8 cellular contexts compared by ENCODE assay signal in genomic region chr1:230979952-230980351, GRCh38. TPM values are rescaled to one million over a fixed set of nuclear protein-coding genes. Genes with fewer than 3 reads are reported as not detected.
DNase-seq lines count a peak whose midpoint lies in the region; ATAC-seq and TF ChIP-seq lines count a peak whose summit lies in the region.

No MANE protein-coding gene starts in this region.

- H3K27ac ChIP-seq in smooth muscle cell (ENCODE audit: low read depth) = no peak overlapping the region

- no peak for DNase-seq in activated CD4-positive, alpha-beta T cell treated with anti-CD3 and anti-CD28 coated beads, Interleukin-2, amount 10 ng/mL, durations not matched to agents 24 days and 14 days
- DNase-seq in activated CD4-positive, alpha-beta T cell treated with anti-CD3 and anti-CD28 coated beads for 48 hours = no peak
- DNase-seq in T-helper 2 cell treated with Interferon-gamma antibody and Interleukin-4, amounts not matched to agents 5 μg/mL and 100 μg/mL, for 36 hours (ENCODE audit: low spot score) = no peak
- no peak for DNase-seq in fibroblast of the aortic adventitia (ENCODE audit: low read depth)
- DNase-seq in smooth muscle cell (lab: John Stamatoyannopoulos, UW; ENCODE audit: unreplicated experiment) = no peak
- DNase-seq in natural killer cell = no peak
- no peak for DNase-seq in GM10248 (ENCODE audit: extremely low spot score)

- no peaks in the 10 kb centered on the region for H4K20me1 ChIP-seq in smooth muscle cell (ENCODE audit: low read depth)

- H3F3A ChIP-seq in smooth muscle cell (ENCODE audit: low read depth) = no peaks in the 10 kb centered on the region

- H3K4me2 ChIP-seq in smooth muscle cell = peak overlapping the region; percentile 93

- POLR2A ChIA-PET in GM10248 (lab: Yijun Ruan, JAX) = no interaction called here

- H3K36me3 Mint-ChIP-seq in activated CD4-positive, alpha-beta T cell treated with anti-CD3 and anti-CD28 coated beads, Interleukin-2, amount 10 ng/mL, durations not matched to agents 24 days and 14 days (ENCODE audit: low read depth) = peaks cover 12% of the 10 kb centered on the region
- peaks cover 23% of the 10 kb centered on the region for H3K36me3 Mint-ChIP-seq in T-helper 2 cell treated with Interferon-gamma antibody and Interleukin-4, amounts not matched to agents 5 μg/mL and 100 μg/mL, for 36 hours (ENCODE audit: low read depth)
- no peaks in the 10 kb centered on the region for H3K36me3 Mint-ChIP-seq in natural killer cell

- H3K9me3 Mint-ChIP-seq in activated CD4-positive, alpha-beta T cell treated with anti-CD3 and anti-CD28 coated beads, Interleukin-2, amount 10 ng/mL, durations not matched to agents 24 days and 14 days = no peaks in the 10 kb centered on the region
- no peaks in the 10 kb centered on the region for H3K9me3 Mint-ChIP-seq in T-helper 2 cell treated with Interferon-gamma antibody and Interleukin-4, amounts not matched to agents 5 μg/mL and 100 μg/mL, for 36 hours
- no peaks in the 10 kb centered on the region for H3K9me3 Mint-ChIP-seq in natural killer cell

- no peaks in the 10 kb centered on the region for H3K36me3 ChIP-seq in smooth muscle cell (ENCODE audit: low read depth)

- H3K4me3 Mint-ChIP-seq in activated CD4-positive, alpha-beta T cell treated with anti-CD3 and anti-CD28 coated beads, Interleukin-2, amount 10 ng/mL, durations not matched to agents 24 days and 14 days = no peak overlapping the region
- no peak overlapping the region for H3K4me3 Mint-ChIP-seq in T-helper 2 cell treated with Interferon-gamma antibody and Interleukin-4, amounts not matched to agents 5 μg/mL and 100 μg/mL, for 36 hours
- H3K4me3 Mint-ChIP-seq in natural killer cell = no peak overlapping the region

- H3K27me3 Mint-ChIP-seq in activated CD4-positive, alpha-beta T cell treated with anti-CD3 and anti-CD28 coated beads, Interleukin-2, amount 10 ng/mL, durations not matched to agents 24 days and 14 days = no peaks in the 10 kb centered on the region
- H3K27me3 Mint-ChIP-seq in T-helper 2 cell treated with Interferon-gamma antibody and Interleukin-4, amounts not matched to agents 5 μg/mL and 100 μg/mL, for 36 hours (ENCODE audit: low read depth) = no peaks in the 10 kb centered on the region
- H3K27me3 Mint-ChIP-seq in natural killer cell (ENCODE audit: low read depth in 2 of 2) = no peaks in the 10 kb centered on the region

- H3K79me2 ChIP-seq in smooth muscle cell (ENCODE audit: low read depth) = peaks cover 13% of the 10 kb centered on the region

- WGBS in smooth muscle cell (ENCODE audit: low lambda C conversion rate) = 91% methylated on average over 4 of the region's 4 CpGs

- no peak for TF ChIP-seq CTCF in fibroblast of the aortic adventitia (IDR thresholded peaks at IDR 0.05; ENCODE audit: insufficient read depth, low read length)
- no peak for TF ChIP-seq CTCF in smooth muscle cell (IDR thresholded peaks at IDR 0.05; ENCODE audit: borderline replicate concordance, insufficient read depth, poor library complexity, severe bottlenecking)
- TF ChIP-seq CTCF in natural killer cell (IDR thresholded peaks at IDR 0.05) = no peak
- TF ChIP-seq CTCF in GM10248 (IDR thresholded peaks at IDR 0.05; ENCODE audit: control extremely low read depth, extremely low read depth, low read depth, missing control alignments) = no peak

- H3K4me3 ChIP-seq in fibroblast of the aortic adventitia (ENCODE audit: low read depth, low read length) (peak overlapping the region; percentile 94), smooth muscle cell (peak overlapping the region; percentile 75)

- peak overlapping the region; percentile 87 for H3K27ac Mint-ChIP-seq in activated CD4-positive, alpha-beta T cell treated with anti-CD3 and anti-CD28 coated beads, Interleukin-2, amount 10 ng/mL, durations not matched to agents 24 days and 14 days
- peak overlapping the region; percentile 93 for H3K27ac Mint-ChIP-seq in T-helper 2 cell treated with Interferon-gamma antibody and Interleukin-4, amounts not matched to agents 5 μg/mL and 100 μg/mL, for 36 hours
- no peak overlapping the region for H3K27ac Mint-ChIP-seq in natural killer cell

- H2AFZ ChIP-seq in smooth muscle cell (ENCODE audit: low read depth) = peak overlapping the region; percentile 60

- peaks cover 11% of the 10 kb centered on the region for H3K4me1 ChIP-seq in smooth muscle cell (ENCODE audit: low read depth)

- no peak overlapping the region for H3K9ac ChIP-seq in smooth muscle cell (ENCODE audit: low read depth)

- CTCF ChIA-PET in GM10248 (lab: Yijun Ruan, JAX) = interaction anchor here (1.0 to 1.9 kb wide), 5 partner anchors 10 to 61 kb away, joined by 3 to 10 read pairs (median 5); no protein-coding TSS in a partner anchor

- H3K27me3 ChIP-seq in smooth muscle cell (ENCODE audit: low read depth) = no peaks in the 10 kb centered on the region

- peaks cover 24% of the 10 kb centered on the region for H3K4me1 Mint-ChIP-seq in activated CD4-positive, alpha-beta T cell treated with anti-CD3 and anti-CD28 coated beads, Interleukin-2, amount 10 ng/mL, durations not matched to agents 24 days and 14 days
- H3K4me1 Mint-ChIP-seq in T-helper 2 cell treated with Interferon-gamma antibody and Interleukin-4, amounts not matched to agents 5 μg/mL and 100 μg/mL, for 36 hours (ENCODE audit: low read depth) = peaks cover 33% of the 10 kb centered on the region
- peaks cover 26 to 46% of the 10 kb centered on the region in 2 donors for H3K4me1 Mint-ChIP-seq in natural killer cell

- H3K9me3 ChIP-seq in smooth muscle cell (replicated peaks; ENCODE audit: low read depth) = no peaks in the 10 kb centered on the region

- ATAC-seq in natural killer cell (no peak), GM18861 (IDR thresholded peaks at IDR 0.05; ENCODE audit: unreplicated experiment) (no peak)

- intact Hi-C loops in activated CD4-positive, alpha-beta T cell treated with anti-CD3 and anti-CD28 coated beads, Interleukin-2, amount 10 ng/mL, durations not matched to agents 24 days and 14 days (cut with micrococcal nuclease) = loop anchor here (1.0 to 10.0 kb wide), 7 partner anchors 63 to 1827 kb away; partner anchors contain the start of genes C1orf198, COG2, EXOC8 and MAP10
- intact Hi-C loops in natural killer cell (cut with micrococcal nuclease) = loop anchor here (1.0 to 5.0 kb wide), 5 partner anchors 59 to 547 kb away; partner anchors contain the start of genes COG2, EXOC8, SPRTN and TSNAX

RNA-seq across cellular contexts. Expression of gene ARV1, which starts 1.1 kb away (rescaled TPM):
- total RNA-seq in activated CD4-positive, alpha-beta T cell treated with anti-CD3 and anti-CD28 coated beads, Interleukin-2, amount 10 ng/mL, durations not matched to agents 24 days and 14 days = 15.0 and 15.2 TPM in 2 replicates
- total RNA-seq in fibroblast of the aortic adventitia (ENCODE audit: low replicate concordance) (17.7 and 19.1 TPM in 2 replicates), smooth muscle cell (7.4 and 15.8 TPM in 2 replicates), natural killer cell (1 to 10 TPM; 7.2 to 7.6 (median 7.3) TPM)
- polyA plus RNA-seq in smooth muscle cell = 12.5 and 12.8 TPM in 2 replicates

RNA-seq across cellular contexts. Expression of gene TTC13, which starts 1.3 kb away (rescaled TPM):
- 22.7 and 23.8 TPM in 2 replicates for total RNA-seq in activated CD4-positive, alpha-beta T cell treated with anti-CD3 and anti-CD28 coated beads, Interleukin-2, amount 10 ng/mL, durations not matched to agents 24 days and 14 days
- total RNA-seq in fibroblast of the aortic adventitia (ENCODE audit: low replicate concordance) (7.4 and 15.1 TPM in 2 replicates), smooth muscle cell (9.1 and 9.5 TPM in 2 replicates), natural killer cell (10 to 100 TPM; 72.4 to 90.1 (median 80.4) TPM)
- polyA plus RNA-seq in smooth muscle cell = 5.6 and 6.7 TPM in 2 replicates

Comparison
In these comparisons a context has a peak if more than half of its experiments do, and no peak if none do; other contexts are left out.
1. H3K27ac Mint-ChIP-seq: peak in activated CD4-positive, alpha-beta T cell treated with anti-CD3 and anti-CD28 coated beads, Interleukin-2, amount 10 ng/mL, durations not matched to agents 24 days and 14 days (single experiment) and T-helper 2 cell treated with Interferon-gamma antibody and Interleukin-4, amounts not matched to agents 5 μg/mL and 100 μg/mL, for 36 hours (single experiment); none in natural killer cell (0 of 2).